ENCODE assay signal across 33 cellular contexts in genomic region chr16:74083582-74083981, GRCh38.
"Had no signal": no experiment of that assay in that cellular context is flagged by ENCODE, and none has a peak within 500 bp of the region (broad histone marks: within the 10 kb centered on the region; RNA-seq: fewer than 3 reads in every experiment).

No MANE protein-coding gene starts in this region.

- H3K9me3 ChIP-seq: Peyer's patch, SJSA1, SK-N-SH had no signal

- ATAC-seq: activated CD4-positive, alpha-beta T cell treated with anti-CD3 and anti-CD28 coated beads for 36 hours; activated CD8-positive, alpha-beta memory T cell treated with anti-CD3 and anti-CD28 coated beads, Interleukin-2, amount 10 ng/mL, durations not matched to agents 7 days and 5 days; activated naive CD8-positive, alpha-beta T cell treated with anti-CD3 and anti-CD28 coated beads, Interleukin-2, amount 50 U/mL, for 24 hours; K562; PC-3 had no signal

- H3K27ac ChIP-seq: Peyer's patch, SJSA1 had no signal

- H3K4me1 Mint-ChIP-seq: activated CD8-positive, alpha-beta memory T cell treated with anti-CD3 and anti-CD28 coated beads, Interleukin-2, amount 10 ng/mL, durations not matched to agents 7 days and 5 days; activated naive CD4-positive, alpha-beta T cell treated with anti-CD3 and anti-CD28 coated beads, Interleukin-2, amount 10 ng/mL, durations not matched to agents 7 days and 5 days had no signal

- H3K9me3 Mint-ChIP-seq: activated CD4-positive, alpha-beta memory T cell treated with anti-CD3 and anti-CD28 coated beads for 36 hours; activated naive CD4-positive, alpha-beta T cell treated with anti-CD3 and anti-CD28 coated beads, Interleukin-2, amount 10 ng/mL, durations not matched to agents 7 days and 5 days; activated naive CD8-positive, alpha-beta T cell treated with anti-CD3 and anti-CD28 coated beads, Interleukin-2, amount 50 U/mL, for 24 hours; T-helper 1 cell treated with Interleukin-12 subunit alpha and Interleukin-12 subunit beta and Interleukin-4 antibody, amounts not matched to agents 30 μg/mL and 1 μg/mL, for 36 hours; T-helper 2 cell treated with Interferon-gamma antibody and Interleukin-4, amounts not matched to agents 5 μg/mL and 100 μg/mL, for 36 hours had no signal

- DNase-seq: activated CD4-positive, alpha-beta memory T cell treated with anti-CD3 and anti-CD28 coated beads for 36 hours; activated CD4-positive, alpha-beta T cell treated with anti-CD3 and anti-CD28 coated beads for 36 hours; activated CD4-positive, alpha-beta T cell treated with anti-CD3 and anti-CD28 coated beads, Interleukin-2, amount 50 U/mL, for 1 hour; activated CD8-positive, alpha-beta memory T cell treated with anti-CD3 and anti-CD28 coated beads for 24 hours; activated CD8-positive, alpha-beta memory T cell treated with anti-CD3 and anti-CD28 coated beads, Interleukin-2, amount 10 ng/mL, durations not matched to agents 7 days and 5 days; activated CD8-positive, alpha-beta memory T cell treated with anti-CD3 and anti-CD28 coated beads, Interleukin-2, amount 50 U/mL, for 48 hours; activated effector memory CD4-positive, alpha-beta T cell treated with Interleukin-2 at 50 U/mL for 16 hours; activated naive CD4-positive, alpha-beta T cell treated with anti-CD3 and anti-CD28 coated beads, Interleukin-2, amount 10 ng/mL, durations not matched to agents 7 days and 5 days; activated naive CD8-positive, alpha-beta T cell treated with anti-CD3 and anti-CD28 coated beads, Interleukin-2, amount 50 U/mL, for 24 hours; activated T-cell treated with anti-CD3 and anti-CD28 coated beads, Interleukin-2, amount 50 U/mL, for 48 hours; anterior cingulate cortex; caudate nucleus; cerebellar nuclear complex; NCI-H1092 treated with DMSO at 0.1 percent for 48 hours; NCI-H1436; NCI-H187; NCI-H2029 treated with DMSO at 0.1 percent for 48 hours; NCI-H2107; NCI-H2171; NCI-H510A; NCI-H774; PC-3; Peyer's patch; RPMI8226; SHP77 treated with DMSO at 0.1 percent for 48 hours; SK-N-SH had no signal

- H3K4me3 ChIP-seq: K562, Peyer's patch, SJSA1 had no signal

- H3K27ac Mint-ChIP-seq: activated CD4-positive, alpha-beta memory T cell treated with anti-CD3 and anti-CD28 coated beads for 36 hours; activated CD4-positive, alpha-beta T cell treated with anti-CD3 and anti-CD28 coated beads for 36 hours; activated CD8-positive, alpha-beta memory T cell treated with anti-CD3 and anti-CD28 coated beads, Interleukin-2, amount 10 ng/mL, durations not matched to agents 7 days and 5 days; activated naive CD4-positive, alpha-beta T cell treated with anti-CD3 and anti-CD28 coated beads, Interleukin-2, amount 10 ng/mL, durations not matched to agents 7 days and 5 days; activated naive CD8-positive, alpha-beta T cell; activated naive CD8-positive, alpha-beta T cell treated with anti-CD3 and anti-CD28 coated beads, Interleukin-2, amount 50 U/mL, for 24 hours; brain; T-helper 1 cell treated with Interleukin-12 subunit alpha and Interleukin-12 subunit beta and Interleukin-4 antibody, amounts not matched to agents 30 μg/mL and 1 μg/mL, for 36 hours; T-helper 2 cell treated with Interferon-gamma antibody and Interleukin-4, amounts not matched to agents 5 μg/mL and 100 μg/mL, for 36 hours had no signal

- H3K4me1 ChIP-seq: Peyer's patch, SJSA1 had no signal

- H3K27me3 ChIP-seq: Peyer's patch, SJSA1 had no signal

- FAIRE-seq: bronchial epithelial cell, K562 had no signal

- H3K4me3 Mint-ChIP-seq: activated CD4-positive, alpha-beta memory T cell treated with anti-CD3 and anti-CD28 coated beads for 36 hours; activated CD4-positive, alpha-beta T cell treated with anti-CD3 and anti-CD28 coated beads for 36 hours; activated CD8-positive, alpha-beta memory T cell treated with anti-CD3 and anti-CD28 coated beads, Interleukin-2, amount 10 ng/mL, durations not matched to agents 7 days and 5 days; activated naive CD4-positive, alpha-beta T cell treated with anti-CD3 and anti-CD28 coated beads, Interleukin-2, amount 10 ng/mL, durations not matched to agents 7 days and 5 days; activated naive CD8-positive, alpha-beta T cell; activated naive CD8-positive, alpha-beta T cell treated with anti-CD3 and anti-CD28 coated beads, Interleukin-2, amount 50 U/mL, for 24 hours; brain; T-helper 1 cell treated with Interleukin-12 subunit alpha and Interleukin-12 subunit beta and Interleukin-4 antibody, amounts not matched to agents 30 μg/mL and 1 μg/mL, for 36 hours; T-helper 2 cell treated with Interferon-gamma antibody and Interleukin-4, amounts not matched to agents 5 μg/mL and 100 μg/mL, for 36 hours had no signal

- H3K36me3 ChIP-seq: Peyer's patch, SJSA1 had no signal

- H3K27me3 Mint-ChIP-seq: activated CD4-positive, alpha-beta memory T cell treated with anti-CD3 and anti-CD28 coated beads for 36 hours; activated CD4-positive, alpha-beta T cell treated with anti-CD3 and anti-CD28 coated beads for 36 hours; activated CD8-positive, alpha-beta memory T cell treated with anti-CD3 and anti-CD28 coated beads, Interleukin-2, amount 10 ng/mL, durations not matched to agents 7 days and 5 days; activated naive CD4-positive, alpha-beta T cell treated with anti-CD3 and anti-CD28 coated beads, Interleukin-2, amount 10 ng/mL, durations not matched to agents 7 days and 5 days; activated naive CD8-positive, alpha-beta T cell treated with anti-CD3 and anti-CD28 coated beads, Interleukin-2, amount 50 U/mL, for 24 hours; brain had no signal

- H3K36me3 Mint-ChIP-seq: activated CD4-positive, alpha-beta memory T cell treated with anti-CD3 and anti-CD28 coated beads for 36 hours; activated CD8-positive, alpha-beta memory T cell treated with anti-CD3 and anti-CD28 coated beads, Interleukin-2, amount 10 ng/mL, durations not matched to agents 7 days and 5 days; activated naive CD4-positive, alpha-beta T cell treated with anti-CD3 and anti-CD28 coated beads, Interleukin-2, amount 10 ng/mL, durations not matched to agents 7 days and 5 days; activated naive CD8-positive, alpha-beta T cell; brain had no signal
